In the genomic region with DNA sequence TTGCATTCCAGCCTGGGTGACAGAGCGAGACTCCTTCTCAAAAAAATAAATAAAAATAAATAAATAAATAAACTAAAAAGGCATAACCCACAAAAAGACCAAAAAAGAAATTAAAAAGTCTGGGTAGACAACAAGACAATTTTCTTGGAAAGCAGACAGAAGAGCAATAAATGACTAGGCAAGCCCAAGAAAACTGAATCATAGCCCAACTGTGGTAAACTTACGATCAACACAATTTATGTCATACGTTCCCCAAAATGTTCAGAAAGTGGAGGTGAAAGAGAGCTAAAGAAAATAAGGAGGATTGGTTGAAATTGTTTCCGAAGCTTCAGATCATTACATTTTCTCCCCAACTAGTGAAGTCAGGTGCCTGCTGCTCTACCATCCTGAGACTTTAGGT, we compare ENCODE assay signal across 21 cellular contexts. TPM values are rescaled to one million over a fixed set of nuclear protein-coding genes. Genes with fewer than 3 reads are reported as not detected.
A peak's percentile ranks its signal among the peaks of the same experiment; 100 is the strongest.
DNase-seq lines count a peak whose midpoint lies in the region; ATAC-seq lines count a peak whose summit lies in the region.
"Had no signal": no experiment of that assay in that cellular context is flagged by ENCODE, and none has a peak within 500 bp of the region (broad histone marks: within the 10 kb centered on the region; RNA-seq: fewer than 3 reads in every experiment).

No MANE protein-coding gene starts in this region.

- no peak overlapping the region for H2AFZ ChIP-seq in GM23248

- H3K27ac ChIP-seq in GM23248 = no peak overlapping the region
- H3K27ac ChIP-seq: 22Rv1 had no signal

- peaks cover 19% of the 10 kb centered on the region for H3K36me3 Mint-ChIP-seq in activated CD4-positive, alpha-beta T cell treated with anti-CD3 and anti-CD28 coated beads for 36 hours (ENCODE audit: low read depth)
- H3K36me3 Mint-ChIP-seq in activated CD4-positive, alpha-beta memory T cell treated with anti-CD3 and anti-CD28 coated beads, Interleukin-2, amount 10 ng/mL, durations not matched to agents 7 days and 5 days (ENCODE audit: low read depth) = peaks cover 24% of the 10 kb centered on the region

- 93 to 100% methylated on average over 4 of the region's 4 CpGs for WGBS in GM23248 (ENCODE audit: low coverage in 1 of 2, low lambda C conversion rate in 2 of 2, missing lambda C conversion rate in 2 of 2), 2 experiments

- no peaks in the 10 kb centered on the region for H4K20me1 ChIP-seq in GM23248 (ENCODE audit: insufficient read depth)

- no peak overlapping the region for H3K9ac ChIP-seq in GM23248

- H3K4me3 ChIP-seq in GM23248 = no peak overlapping the region

- peaks cover 11% of the 10 kb centered on the region for H3K4me1 Mint-ChIP-seq in activated CD4-positive, alpha-beta T cell treated with anti-CD3 and anti-CD28 coated beads for 36 hours
- H3K4me1 Mint-ChIP-seq in activated CD4-positive, alpha-beta memory T cell treated with anti-CD3 and anti-CD28 coated beads, Interleukin-2, amount 10 ng/mL, durations not matched to agents 7 days and 5 days = peaks cover 17% of the 10 kb centered on the region

- H3K9me3 ChIP-seq in GM23248 (ENCODE audit: low read depth) = no peaks in the 10 kb centered on the region

- peak; percentile 64 for ATAC-seq in activated CD4-positive, alpha-beta T cell treated with anti-CD3 and anti-CD28 coated beads for 36 hours
- peak; percentile 14 for ATAC-seq in stimulated activated naive CD8-positive, alpha-beta T cell treated with anti-CD3 and anti-CD28 coated beads, Interleukin-15, Interleukin-2, amounts not matched to agents 100 U/mL and 50 U/mL, for 24 hours
- no peak for ATAC-seq in HG03521 (IDR thresholded peaks at IDR 0.05; ENCODE audit: unreplicated experiment)
- ATAC-seq: CD8-positive, alpha-beta T cell; HepG2 had no signal

- POLR2A ChIA-PET in activated CD4-positive, alpha-beta T cell treated with anti-CD3 and anti-CD28 coated beads for 36 hours (lab: Charles Lee) = no interaction called here
- POLR2A ChIA-PET in activated CD4-positive, alpha-beta memory T cell treated with anti-CD3 and anti-CD28 coated beads, Interleukin-2, amount 10 ng/mL, durations not matched to agents 7 days and 5 days (lab: Charles Lee) = interaction anchor here (0.7 to 2.1 kb wide), 3 partner anchors 14 to 254 kb away, joined by 3 to 12 read pairs (median 4); no protein-coding TSS in a partner anchor

- in situ Hi-C loops in GM23248 (cut with MboI) = no loop called here

- DNase-seq in activated CD4-positive, alpha-beta T cell treated with anti-CD3 and anti-CD28 coated beads for 36 hours = no peak
- DNase-seq in activated CD4-positive, alpha-beta T cell treated with anti-CD3 and anti-CD28 coated beads, Interleukin-2, amount 50 U/mL, for 48 hours = no peak
- DNase-seq in GM23248 = peak; percentile 1
- DNase-seq in activated CD4-positive, alpha-beta memory T cell treated with anti-CD3 and anti-CD28 coated beads, Interleukin-2, amount 10 ng/mL, durations not matched to agents 7 days and 5 days = no peak
- no peak for DNase-seq in stimulated activated naive CD8-positive, alpha-beta T cell treated with anti-CD3 and anti-CD28 coated beads, Interleukin-15, Interleukin-2, amounts not matched to agents 100 U/mL and 50 U/mL, for 24 hours
- DNase-seq in SHP77 (lab: John Stamatoyannopoulos, UW) = no peak
- DNase-seq: CD8-positive, alpha-beta T cell; COR-L47; DMS153; DMS79 treated with DMSO at 0.1 percent for 48 hours; EL; GDM1; HCEC 1CT; HFFc6 had no signal

- H3K79me2 ChIP-seq in GM23248 (ENCODE audit: insufficient read depth) = peaks cover 50% of the 10 kb centered on the region

- CTCF ChIA-PET in activated CD4-positive, alpha-beta T cell treated with anti-CD3 and anti-CD28 coated beads for 36 hours (lab: Charles Lee) = interaction anchor here (1.6 to 2.2 kb wide), 2 partner anchors 16 to 29 kb away, joined by 5 to 8 read pairs; no protein-coding TSS in a partner anchor
- CTCF ChIA-PET in activated CD4-positive, alpha-beta memory T cell treated with anti-CD3 and anti-CD28 coated beads, Interleukin-2, amount 10 ng/mL, durations not matched to agents 7 days and 5 days (lab: Charles Lee) = interaction anchor here (0.6 to 0.8 kb wide), 2 partner anchors 14 to 161 kb away, joined by 3 to 6 read pairs; no protein-coding TSS in a partner anchor

- no peaks in the 10 kb centered on the region for H3K36me3 ChIP-seq in GM23248 (ENCODE audit: low read depth)

- no peaks in the 10 kb centered on the region for H3F3A ChIP-seq in GM23248 (ENCODE audit: insufficient read depth)

- H3K27me3 ChIP-seq in GM23248 (replicated peaks; ENCODE audit: insufficient read depth) = no peaks in the 10 kb centered on the region

- no peak overlapping the region for H3K4me2 ChIP-seq in GM23248 (ENCODE audit: unreplicated experiment)

- H3K4me1 ChIP-seq in GM23248 (ENCODE audit: insufficient read depth) = no peaks in the 10 kb centered on the region

- peak overlapping the region; percentile 28 for H3K4me3 Mint-ChIP-seq in activated CD4-positive, alpha-beta T cell treated with anti-CD3 and anti-CD28 coated beads for 36 hours
- H3K4me3 Mint-ChIP-seq in activated CD4-positive, alpha-beta memory T cell treated with anti-CD3 and anti-CD28 coated beads, Interleukin-2, amount 10 ng/mL, durations not matched to agents 7 days and 5 days = no peak overlapping the region
- H3K4me3 Mint-ChIP-seq: CD14-positive monocyte; CD8-positive, alpha-beta T cell; HFFc6 had no signal

- H3K27ac Mint-ChIP-seq in activated CD4-positive, alpha-beta T cell treated with anti-CD3 and anti-CD28 coated beads for 36 hours = peak overlapping the region; percentile 68
- peak overlapping the region; percentile 17 for H3K27ac Mint-ChIP-seq in activated CD4-positive, alpha-beta memory T cell treated with anti-CD3 and anti-CD28 coated beads, Interleukin-2, amount 10 ng/mL, durations not matched to agents 7 days and 5 days
- H3K27ac Mint-ChIP-seq: CD8-positive, alpha-beta T cell; HFFc6 had no signal

- H3K9me3 Mint-ChIP-seq in activated CD4-positive, alpha-beta T cell treated with anti-CD3 and anti-CD28 coated beads for 36 hours (ENCODE audit: low read depth) = no peaks in the 10 kb centered on the region
- no peaks in the 10 kb centered on the region for H3K9me3 Mint-ChIP-seq in activated CD4-positive, alpha-beta memory T cell treated with anti-CD3 and anti-CD28 coated beads, Interleukin-2, amount 10 ng/mL, durations not matched to agents 7 days and 5 days
- H3K9me3 Mint-ChIP-seq: CD8-positive, alpha-beta T cell had no signal

- no peaks in the 10 kb centered on the region for H3K27me3 Mint-ChIP-seq in activated CD4-positive, alpha-beta T cell treated with anti-CD3 and anti-CD28 coated beads for 36 hours
- H3K27me3 Mint-ChIP-seq in activated CD4-positive, alpha-beta memory T cell treated with anti-CD3 and anti-CD28 coated beads, Interleukin-2, amount 10 ng/mL, durations not matched to agents 7 days and 5 days = no peaks in the 10 kb centered on the region

- no peaks in the 10 kb centered on the region for H3K9me2 ChIP-seq in GM23248 (ENCODE audit: insufficient read depth)

- intact Hi-C loops in activated CD4-positive, alpha-beta T cell treated with anti-CD3 and anti-CD28 coated beads for 36 hours (cut with DNase I, micrococcal nuclease) = loop anchor here in 1 of 2 experiments (5.0 kb wide), 1 partner anchor 58 kb away; no protein-coding TSS in a partner anchor

RNA-seq across cellular contexts. Expression of a gene that starts 31.3 kb away (rescaled TPM):
- not detected for total RNA-seq in activated CD4-positive, alpha-beta T cell treated with anti-CD3 and anti-CD28 coated beads for 36 hours
- total RNA-seq in GM23248 (2014; rRNA removed; shearing (Covaris generic)) = not detected in 2 replicates
- polyA plus RNA-seq in GM23248 (2016; fragmentation: Nextera tagmentation; extraction: Ambion mirVana) = not detected in 2 replicates
- not detected for total RNA-seq in activated CD4-positive, alpha-beta memory T cell treated with anti-CD3 and anti-CD28 coated beads, Interleukin-2, amount 10 ng/mL, durations not matched to agents 7 days and 5 days
- total RNA-seq: A673; CD8-positive, alpha-beta T cell; H4; HepG2; HFFc6 had no signal
- polyA plus RNA-seq: BJ, CD14-positive monocyte, HepG2 had no signal
